9 cellular contexts compared by ENCODE assay signal in the genomic region with DNA sequence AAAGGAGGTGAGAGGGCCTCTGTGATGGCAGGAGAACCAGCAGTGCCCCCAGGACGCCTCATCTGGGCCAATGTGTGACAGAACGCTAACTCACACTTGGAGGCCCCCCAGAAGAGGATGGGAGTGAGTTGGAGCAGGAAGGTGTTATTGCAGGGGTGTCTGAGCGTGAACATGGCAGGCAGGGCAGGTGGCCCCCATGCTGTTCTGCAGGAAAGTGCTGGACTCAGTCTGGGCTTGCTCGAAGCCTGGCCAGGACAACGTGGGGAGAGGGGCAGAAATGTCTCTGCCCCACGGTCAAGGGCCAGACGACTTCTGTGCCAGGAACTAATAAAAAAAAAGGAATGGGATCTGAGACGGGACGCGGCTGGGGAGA. TPM values are rescaled to one million over a fixed set of nuclear protein-coding genes. Genes with fewer than 3 reads are reported as not detected.
A peak's percentile ranks its signal among the peaks of the same experiment; 100 is the strongest.
DNase-seq lines count a peak whose midpoint lies in the region; ATAC-seq and TF ChIP-seq lines count a peak whose summit lies in the region.
"Had no signal": no experiment of that assay in that cellular context is flagged by ENCODE, and none has a peak within 500 bp of the region (broad histone marks: within the 10 kb centered on the region; RNA-seq: fewer than 3 reads in every experiment).

No MANE protein-coding gene starts in this region.

- intact Hi-C loops in heart left ventricle (cut with DNase I) (loop anchor here in 5 of 10 donors (5.0 to 10.0 kb wide), 4 partner anchors 51 to 163 kb away; a partner anchor contains a TSS), cardiac septum (cut with DNase I) (loop anchor here (10.0 kb wide), 1 partner anchor 173 kb away; no protein-coding TSS in a partner anchor), breast epithelium (cut with DNase I; ENCODE audit: low total_unique reads) (no loop called here), PC-9 (cut with micrococcal nuclease; ENCODE audit: unreplicated experiment) (loop anchor here (10.0 kb wide), 1 partner anchor 623 kb away; no protein-coding TSS in a partner anchor)
- intact Hi-C loops in naive thymus-derived CD4-positive, alpha-beta T cell (cut with micrococcal nuclease): loop anchor here in 1 of 2 donors (2.0 to 5.0 kb wide), 2 partner anchors 149 to 356 kb away; a partner anchor contains a TSS

- no peak overlapping the region for H2AFZ ChIP-seq in PC-9

- 64 to 80% (median 67%) methylated on average over 10 of the region's 10 CpGs for WGBS in heart left ventricle, 4 donors

- H3K79me2 ChIP-seq in PC-9 (ENCODE audit: low read depth): no peaks in the 10 kb centered on the region

- TF ChIP-seq POLR2A in heart left ventricle (IDR thresholded peaks at IDR 0.05) (no peak), breast epithelium (IDR thresholded peaks at IDR 0.05) (no peak)

- H3K4me2 ChIP-seq in PC-9: no peak overlapping the region

- CTCF ChIA-PET in naive thymus-derived CD4-positive, alpha-beta T cell (lab: Charles Lee): no interaction called here
- CTCF ChIA-PET in PC-9 (lab: Charles Lee): no interaction called here

- H4K20me1 ChIP-seq in PC-9 (ENCODE audit: insufficient read depth): no peaks in the 10 kb centered on the region

- H3K4me1 ChIP-seq in heart left ventricle (peaks cover 0 to 22% (median 4%) of the 10 kb centered on the region in 12 donors), breast epithelium (no peaks in the 10 kb centered on the region), PC-9 (replicated peaks; ENCODE audit: insufficient read depth) (no peaks in the 10 kb centered on the region)
- peaks cover 6 to 13% of the 10 kb centered on the region in 2 donors for H3K4me1 ChIP-seq in naive thymus-derived CD4-positive, alpha-beta T cell (ENCODE audit: control insufficient read depth in 2 of 2, insufficient read depth in 2 of 2, low read length in 2 of 2)

- no peak for TF ChIP-seq CTCF in heart left ventricle (IDR thresholded peaks at IDR 0.05)
- TF ChIP-seq CTCF in breast epithelium (IDR thresholded peaks at IDR 0.05): no peak
- no peak for TF ChIP-seq CTCF in type B pancreatic cell (conservative IDR thresholded peaks at IDR 0.05)
- TF ChIP-seq CTCF in PC-9 (conservative IDR thresholded peaks at IDR 0.05): no peak

- H3K36me3 ChIP-seq in heart left ventricle (no peaks in the 10 kb centered on the region), breast epithelium (no peaks in the 10 kb centered on the region), PC-9 (ENCODE audit: low read depth) (no peaks in the 10 kb centered on the region)
- H3K36me3 ChIP-seq in naive thymus-derived CD4-positive, alpha-beta T cell (ENCODE audit: control insufficient read depth in 2 of 3, insufficient read depth in 3 of 3, low read length in 3 of 3): no peaks in the 10 kb centered on the region

- H3F3A ChIP-seq in PC-9 (ENCODE audit: insufficient read depth, low read depth): no peaks in the 10 kb centered on the region

- DNase-seq in heart left ventricle: no peak
- DNase-seq in cardiac septum (ENCODE audit: low spot score): no peak
- DNase-seq in breast epithelium (ENCODE audit: low spot score in 2 of 2): no peak
- DNase-seq in naive thymus-derived CD4-positive, alpha-beta T cell: no peak
- no peak for DNase-seq in type B pancreatic cell (ENCODE audit: extremely low spot score, unreplicated experiment)
- no peak for DNase-seq in A172 (ENCODE audit: low spot score)
- no peak for DNase-seq in PC-9

- ATAC-seq in heart left ventricle: no peak
- no peak for ATAC-seq in naive thymus-derived CD4-positive, alpha-beta T cell
- no peak for ATAC-seq in GM21447 (IDR thresholded peaks at IDR 0.05; ENCODE audit: unreplicated experiment)

- POLR2A ChIA-PET in naive thymus-derived CD4-positive, alpha-beta T cell (lab: Charles Lee): interaction anchor here (1.2 to 2.2 kb wide), 3 partner anchors 27 to 61 kb away, joined by 3 to 6 read pairs (median 3); a partner anchor contains a TSS
- POLR2A ChIA-PET in PC-9 (lab: Charles Lee; ENCODE audit: unreplicated experiment): interaction anchor here (0.8 kb wide), 1 partner anchor 376 kb away, joined by 7 read pairs; no protein-coding TSS in a partner anchor

- no TSS peak for BruUV-seq in PC-9 (replicated peaks; lab: Mats Ljungman, UMichigan)

- H3K9me3 Mint-ChIP-seq in naive thymus-derived CD4-positive, alpha-beta T cell: peaks cover 0 to 4% (median 0%) of the 10 kb centered on the region in 11 donors
- H3K9me3 Mint-ChIP-seq in type B pancreatic cell: no peaks in the 10 kb centered on the region

- H3K4me3 ChIP-seq in heart left ventricle: peak overlapping the region in 10 of 12 donors; percentile 40 to 83 (median 62)
- H3K4me3 ChIP-seq in breast epithelium: peak overlapping the region; percentile 35 to 68 (median 66)
- peak overlapping the region; percentile 37 for H3K4me3 ChIP-seq in naive thymus-derived CD4-positive, alpha-beta T cell (ENCODE audit: low read length)
- H3K4me3 ChIP-seq in PC-9: no peak overlapping the region

- peaks cover 24 to 37% (median 31%) of the 10 kb centered on the region in 7 donors for H3K4me1 Mint-ChIP-seq in naive thymus-derived CD4-positive, alpha-beta T cell
- H3K4me1 Mint-ChIP-seq in type B pancreatic cell (ENCODE audit: unreplicated experiment): peaks cover 16% of the 10 kb centered on the region

- H3K27ac Mint-ChIP-seq in naive thymus-derived CD4-positive, alpha-beta T cell: peak overlapping the region in 8 of 9 donors; percentile 61 to 96 (median 86)
- H3K27ac Mint-ChIP-seq in type B pancreatic cell: peak overlapping the region; percentile 93

- H3K9me3 ChIP-seq in heart left ventricle (no peaks in the 10 kb centered on the region), breast epithelium (no peaks in the 10 kb centered on the region), PC-9 (ENCODE audit: insufficient read depth, low read depth) (no peaks in the 10 kb centered on the region)
- no peaks in the 10 kb centered on the region for H3K9me3 ChIP-seq in naive thymus-derived CD4-positive, alpha-beta T cell (ENCODE audit: control insufficient read depth in 2 of 3, low read length in 3 of 3)

- peaks cover 0 to 39% (median 4%) of the 10 kb centered on the region in 9 donors for H3K27me3 ChIP-seq in heart left ventricle
- no peaks in the 10 kb centered on the region for H3K27me3 ChIP-seq in breast epithelium
- H3K27me3 ChIP-seq in naive thymus-derived CD4-positive, alpha-beta T cell (ENCODE audit: control insufficient read depth in 2 of 2, insufficient read depth in 2 of 2, low read length in 2 of 2): peaks cover 4 to 9% of the 10 kb centered on the region in 2 donors
- peaks cover 71% of the 10 kb centered on the region for H3K27me3 ChIP-seq in PC-9 (ENCODE audit: insufficient read depth, low read depth)

- H3K27ac ChIP-seq in heart left ventricle: peak overlapping the region in 10 of 12 donors; percentile 72 to 91 (median 86)
- peak overlapping the region; percentile 91 to 92 for H3K27ac ChIP-seq in breast epithelium
- H3K27ac ChIP-seq in naive thymus-derived CD4-positive, alpha-beta T cell (ENCODE audit: low read depth, low read length): no peak overlapping the region
- H3K27ac ChIP-seq in PC-9: no peak overlapping the region
- H3K27ac ChIP-seq: C4-2B had no signal

- no peaks in the 10 kb centered on the region for H3K9me2 ChIP-seq in PC-9 (ENCODE audit: insufficient read depth)

- H3K36me3 Mint-ChIP-seq in naive thymus-derived CD4-positive, alpha-beta T cell: peaks cover 0 to 9% (median 0%) of the 10 kb centered on the region in 5 donors
- no peaks in the 10 kb centered on the region for H3K36me3 Mint-ChIP-seq in type B pancreatic cell

- H3K4me3 Mint-ChIP-seq in naive thymus-derived CD4-positive, alpha-beta T cell: peak overlapping the region; percentile 85 to 99 (median 92)
- peak overlapping the region; percentile 93 for H3K4me3 Mint-ChIP-seq in type B pancreatic cell

- H3K27me3 Mint-ChIP-seq in naive thymus-derived CD4-positive, alpha-beta T cell: peaks cover 16 to 51% (median 23%) of the 10 kb centered on the region in 5 donors
- H3K27me3 Mint-ChIP-seq in type B pancreatic cell: peaks cover 82% of the 10 kb centered on the region

RNA-seq across cellular contexts. Expression of a gene that starts 0.9 kb away (rescaled TPM):
- total RNA-seq in heart left ventricle (1 to 10 TPM; 2.5 to 6.4 (median 4.2) TPM), cardiac septum (4.8 TPM), breast epithelium (10 to 100 TPM in 2 of 3 donors, 1 to 10 TPM in 1; 1.6 to 22.0 (median 22.0) TPM), type B pancreatic cell (ENCODE audit: low replicate concordance) (11.4 and 17.9 TPM in 2 replicates), PC-9 (2021) (4.9 and 5.1 TPM in 2 replicates)
- 1 to 10 TPM; 2.7 to 2.9 TPM for polyA plus RNA-seq in heart left ventricle
- 10 to 100 TPM in 1 of 5 experiments, 1 to 10 TPM in 4; 5.2 to 10.5 (median 7.7) TPM for total RNA-seq in naive thymus-derived CD4-positive, alpha-beta T cell
- under 1 TPM; 0.09 to 0.33 TPM for polyA plus RNA-seq in naive thymus-derived CD4-positive, alpha-beta T cell
- 5.2 and 7.2 TPM in 2 replicates for total RNA-seq in A172 (2014; rRNA removed; shearing (Covaris generic))

RNA-seq across cellular contexts. Expression of a gene that starts 27.6 kb away (rescaled TPM):
- total RNA-seq in heart left ventricle (100 to 1,000 TPM; 122 to 356 (median 208) TPM), cardiac septum (121 TPM), breast epithelium (100 to 1,000 TPM; 114 to 119 (median 115) TPM), type B pancreatic cell (ENCODE audit: low replicate concordance) (85.6 and 101 TPM in 2 replicates), PC-9 (2021) (130 and 144 TPM in 2 replicates)
- 100 to 1,000 TPM; 173 to 188 TPM for polyA plus RNA-seq in heart left ventricle
- total RNA-seq in naive thymus-derived CD4-positive, alpha-beta T cell: 100 to 1,000 TPM; 105 to 161 (median 107) TPM
- polyA plus RNA-seq in naive thymus-derived CD4-positive, alpha-beta T cell: 100 to 1,000 TPM; 101 to 135 TPM
- total RNA-seq in A172 (2014; rRNA removed; shearing (Covaris generic)): 258 and 260 TPM in 2 replicates

RNA-seq across cellular contexts. Expression of a gene that starts 39.2 kb away (rescaled TPM):
- 10 to 100 TPM; 24.6 to 78.8 (median 51.0) TPM for total RNA-seq in heart left ventricle
- 10 to 100 TPM; 42.3 to 66.8 TPM for polyA plus RNA-seq in heart left ventricle
- total RNA-seq in cardiac septum: 62.2 TPM
- 100 to 1,000 TPM in 1 of 3 donors, 10 to 100 TPM in 2; 77.1 to 137 (median 94.8) TPM for total RNA-seq in breast epithelium
- 100 to 1,000 TPM; 216 to 375 (median 287) TPM for total RNA-seq in naive thymus-derived CD4-positive, alpha-beta T cell
- 100 to 1,000 TPM in 1 of 2 donors, 10 to 100 TPM in 1; 89.0 to 129 TPM for polyA plus RNA-seq in naive thymus-derived CD4-positive, alpha-beta T cell
- 203 and 364 TPM in 2 replicates for total RNA-seq in type B pancreatic cell (ENCODE audit: low replicate concordance)
- 210 and 227 TPM in 2 replicates for total RNA-seq in A172 (2014; rRNA removed; shearing (Covaris generic))
- total RNA-seq in PC-9 (2021): 194 and 210 TPM in 2 replicates

Comparison
In these comparisons a context has a peak if more than half of its experiments do, and no peak if none do; other contexts are left out.
1. H3K27ac ChIP-seq: peak in heart left ventricle (10 of 12) and breast epithelium (2 of 2); none in naive thymus-derived CD4-positive, alpha-beta T cell (single experiment) and PC-9 (single experiment).